In genomic region chr16:67935402-67936123, GRCh38 we compare ENCODE assay signal across 1 cellular context.
TF ChIP-seq lines count a peak whose summit lies in the region.

No MANE protein-coding gene starts in this region.

TF ChIP-seq in GM12878, 131 proteins besides CTCF, POLR2A, EP300 and RAD21 (continues in another document):
- TF ChIP-seq, protein P1, sequence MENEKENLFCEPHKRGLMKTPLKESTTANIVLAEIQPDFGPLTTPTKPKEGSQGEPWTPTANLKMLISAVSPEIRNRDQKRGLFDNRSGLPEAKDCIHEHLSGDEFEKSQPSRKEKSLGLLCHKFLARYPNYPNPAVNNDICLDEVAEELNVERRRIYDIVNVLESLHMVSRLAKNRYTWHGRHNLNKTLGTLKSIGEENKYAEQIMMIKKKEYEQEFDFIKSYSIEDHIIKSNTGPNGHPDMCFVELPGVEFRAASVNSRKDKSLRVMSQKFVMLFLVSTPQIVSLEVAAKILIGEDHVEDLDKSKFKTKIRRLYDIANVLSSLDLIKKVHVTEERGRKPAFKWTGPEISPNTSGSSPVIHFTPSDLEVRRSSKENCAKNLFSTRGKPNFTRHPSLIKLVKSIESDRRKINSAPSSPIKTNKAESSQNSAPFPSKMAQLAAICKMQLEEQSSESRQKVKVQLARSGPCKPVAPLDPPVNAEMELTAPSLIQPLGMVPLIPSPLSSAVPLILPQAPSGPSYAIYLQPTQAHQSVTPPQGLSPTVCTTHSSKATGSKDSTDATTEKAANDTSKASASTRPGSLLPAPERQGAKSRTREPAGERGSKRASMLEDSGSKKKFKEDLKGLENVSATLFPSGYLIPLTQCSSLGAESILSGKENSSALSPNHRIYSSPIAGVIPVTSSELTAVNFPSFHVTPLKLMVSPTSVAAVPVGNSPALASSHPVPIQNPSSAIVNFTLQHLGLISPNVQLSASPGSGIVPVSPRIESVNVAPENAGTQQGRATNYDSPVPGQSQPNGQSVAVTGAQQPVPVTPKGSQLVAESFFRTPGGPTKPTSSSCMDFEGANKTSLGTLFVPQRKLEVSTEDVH (IDR thresholded peaks at IDR 0.05; ENCODE audit: low read depth, partially characterized antibody): peak; percentile 32
- no peak for TF ChIP-seq SIX5 (IDR thresholded peaks at IDR 0.05; ENCODE audit: low read depth, low read length, severe bottlenecking)
- TF ChIP-seq IRF3 (IDR thresholded peaks at IDR 0.05): peak; percentile 21; the same call in 1 of the 2 replicates
- no peak for TF ChIP-seq ZBED1 (IDR thresholded peaks at IDR 0.05; ENCODE audit: borderline replicate concordance)
- TF ChIP-seq ZNF207 (IDR thresholded peaks at IDR 0.05; ENCODE audit: borderline replicate concordance): peak; percentile 36; the same call in 1 of the 2 replicates
- no peak for TF ChIP-seq SREBF1 (IDR thresholded peaks at IDR 0.05; ENCODE audit: low read length)
- 0 out of 2 replicates have a peak, but pooled peaks have one; percentile 50 for TF ChIP-seq CREM (IDR thresholded peaks at IDR 0.05; ENCODE audit: low read depth)
- peak; percentile 7; the same call in 1 of the 2 replicates for TF ChIP-seq PAX5 (IDR thresholded peaks at IDR 0.05; ENCODE audit: borderline replicate concordance, low read depth, low read length)
- no peak for TF ChIP-seq MTA3 (IDR thresholded peaks at IDR 0.05; ENCODE audit: borderline replicate concordance, low read length)
- peak; percentile 86 for TF ChIP-seq GABPA (IDR thresholded peaks at IDR 0.05; ENCODE audit: low read depth)
- TF ChIP-seq, protein P2, sequence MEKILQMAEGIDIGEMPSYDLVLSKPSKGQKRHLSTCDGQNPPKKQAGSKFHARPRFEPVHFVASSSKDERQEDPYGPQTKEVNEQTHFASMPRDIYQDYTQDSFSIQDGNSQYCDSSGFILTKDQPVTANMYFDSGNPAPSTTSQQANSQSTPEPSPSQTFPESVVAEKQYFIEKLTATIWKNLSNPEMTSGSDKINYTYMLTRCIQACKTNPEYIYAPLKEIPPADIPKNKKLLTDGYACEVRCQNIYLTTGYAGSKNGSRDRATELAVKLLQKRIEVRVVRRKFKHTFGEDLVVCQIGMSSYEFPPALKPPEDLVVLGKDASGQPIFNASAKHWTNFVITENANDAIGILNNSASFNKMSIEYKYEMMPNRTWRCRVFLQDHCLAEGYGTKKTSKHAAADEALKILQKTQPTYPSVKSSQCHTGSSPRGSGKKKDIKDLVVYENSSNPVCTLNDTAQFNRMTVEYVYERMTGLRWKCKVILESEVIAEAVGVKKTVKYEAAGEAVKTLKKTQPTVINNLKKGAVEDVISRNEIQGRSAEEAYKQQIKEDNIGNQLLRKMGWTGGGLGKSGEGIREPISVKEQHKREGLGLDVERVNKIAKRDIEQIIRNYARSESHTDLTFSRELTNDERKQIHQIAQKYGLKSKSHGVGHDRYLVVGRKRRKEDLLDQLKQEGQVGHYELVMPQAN (conservative IDR thresholded peaks at IDR 0.05): peak; percentile 57; the same call in 1 of the 2 replicates
- TF ChIP-seq IKZF2 (IDR thresholded peaks at IDR 0.05): no peak
- no peak for TF ChIP-seq IKZF1 (conservative IDR thresholded peaks at IDR 0.05)
- no peak for TF ChIP-seq JUND (IDR thresholded peaks at IDR 0.05; ENCODE audit: low read depth, low read length)
- no peak for TF ChIP-seq SMARCA5 (IDR thresholded peaks at IDR 0.05)
- no peak; a peak in 2 of 4 replicates for TF ChIP-seq BHLHE40 (IDR thresholded peaks at IDR 0.05; ENCODE audit: borderline replicate concordance in 1 of 2, low read depth in 2 of 2, low read length in 1 of 2)
- peak; percentile 62 for TF ChIP-seq E4F1 (IDR thresholded peaks at IDR 0.05; ENCODE audit: borderline replicate concordance, partially characterized antibody)
- TF ChIP-seq, protein P3, sequence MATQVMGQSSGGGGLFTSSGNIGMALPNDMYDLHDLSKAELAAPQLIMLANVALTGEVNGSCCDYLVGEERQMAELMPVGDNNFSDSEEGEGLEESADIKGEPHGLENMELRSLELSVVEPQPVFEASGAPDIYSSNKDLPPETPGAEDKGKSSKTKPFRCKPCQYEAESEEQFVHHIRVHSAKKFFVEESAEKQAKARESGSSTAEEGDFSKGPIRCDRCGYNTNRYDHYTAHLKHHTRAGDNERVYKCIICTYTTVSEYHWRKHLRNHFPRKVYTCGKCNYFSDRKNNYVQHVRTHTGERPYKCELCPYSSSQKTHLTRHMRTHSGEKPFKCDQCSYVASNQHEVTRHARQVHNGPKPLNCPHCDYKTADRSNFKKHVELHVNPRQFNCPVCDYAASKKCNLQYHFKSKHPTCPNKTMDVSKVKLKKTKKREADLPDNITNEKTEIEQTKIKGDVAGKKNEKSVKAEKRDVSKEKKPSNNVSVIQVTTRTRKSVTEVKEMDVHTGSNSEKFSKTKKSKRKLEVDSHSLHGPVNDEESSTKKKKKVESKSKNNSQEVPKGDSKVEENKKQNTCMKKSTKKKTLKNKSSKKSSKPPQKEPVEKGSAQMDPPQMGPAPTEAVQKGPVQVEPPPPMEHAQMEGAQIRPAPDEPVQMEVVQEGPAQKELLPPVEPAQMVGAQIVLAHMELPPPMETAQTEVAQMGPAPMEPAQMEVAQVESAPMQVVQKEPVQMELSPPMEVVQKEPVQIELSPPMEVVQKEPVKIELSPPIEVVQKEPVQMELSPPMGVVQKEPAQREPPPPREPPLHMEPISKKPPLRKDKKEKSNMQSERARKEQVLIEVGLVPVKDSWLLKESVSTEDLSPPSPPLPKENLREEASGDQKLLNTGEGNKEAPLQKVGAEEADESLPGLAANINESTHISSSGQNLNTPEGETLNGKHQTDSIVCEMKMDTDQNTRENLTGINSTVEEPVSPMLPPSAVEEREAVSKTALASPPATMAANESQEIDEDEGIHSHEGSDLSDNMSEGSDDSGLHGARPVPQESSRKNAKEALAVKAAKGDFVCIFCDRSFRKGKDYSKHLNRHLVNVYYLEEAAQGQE (IDR thresholded peaks at IDR 0.05; ENCODE audit: low read depth, low read length): no peak
- no peak for TF ChIP-seq MTA2 (IDR thresholded peaks at IDR 0.05; ENCODE audit: low read depth)
- no peak for TF ChIP-seq CEBPZ (IDR thresholded peaks at IDR 0.05; ENCODE audit: low read depth, low read length)
- TF ChIP-seq STAT1 (conservative IDR thresholded peaks at IDR 0.05): peak; percentile 88; the same call in 1 of the 2 replicates
- peak; percentile 40; the same call in 1 of the 2 replicates for TF ChIP-seq RUNX3 (IDR thresholded peaks at IDR 0.05; ENCODE audit: low read length)
- TF ChIP-seq RAD51 (IDR thresholded peaks at IDR 0.05): peak; percentile 91
- no peak for TF ChIP-seq BRCA1 (IDR thresholded peaks at IDR 0.05; ENCODE audit: low read depth, low read length)
- TF ChIP-seq SRF (IDR thresholded peaks at IDR 0.05; ENCODE audit: low read depth in 2 of 2, low read length in 2 of 2): peak in 1 of 2 experiments; percentile 32; a peak in 1 of 4 replicates
- TF ChIP-seq, protein P4, sequence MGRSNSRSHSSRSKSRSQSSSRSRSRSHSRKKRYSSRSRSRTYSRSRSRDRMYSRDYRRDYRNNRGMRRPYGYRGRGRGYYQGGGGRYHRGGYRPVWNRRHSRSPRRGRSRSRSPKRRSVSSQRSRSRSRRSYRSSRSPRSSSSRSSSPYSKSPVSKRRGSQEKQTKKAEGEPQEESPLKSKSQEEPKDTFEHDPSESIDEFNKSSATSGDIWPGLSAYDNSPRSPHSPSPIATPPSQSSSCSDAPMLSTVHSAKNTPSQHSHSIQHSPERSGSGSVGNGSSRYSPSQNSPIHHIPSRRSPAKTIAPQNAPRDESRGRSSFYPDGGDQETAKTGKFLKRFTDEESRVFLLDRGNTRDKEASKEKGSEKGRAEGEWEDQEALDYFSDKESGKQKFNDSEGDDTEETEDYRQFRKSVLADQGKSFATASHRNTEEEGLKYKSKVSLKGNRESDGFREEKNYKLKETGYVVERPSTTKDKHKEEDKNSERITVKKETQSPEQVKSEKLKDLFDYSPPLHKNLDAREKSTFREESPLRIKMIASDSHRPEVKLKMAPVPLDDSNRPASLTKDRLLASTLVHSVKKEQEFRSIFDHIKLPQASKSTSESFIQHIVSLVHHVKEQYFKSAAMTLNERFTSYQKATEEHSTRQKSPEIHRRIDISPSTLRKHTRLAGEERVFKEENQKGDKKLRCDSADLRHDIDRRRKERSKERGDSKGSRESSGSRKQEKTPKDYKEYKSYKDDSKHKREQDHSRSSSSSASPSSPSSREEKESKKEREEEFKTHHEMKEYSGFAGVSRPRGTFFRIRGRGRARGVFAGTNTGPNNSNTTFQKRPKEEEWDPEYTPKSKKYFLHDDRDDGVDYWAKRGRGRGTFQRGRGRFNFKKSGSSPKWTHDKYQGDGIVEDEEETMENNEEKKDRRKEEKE (IDR thresholded peaks at IDR 0.05): no peak
- peak; percentile 66 for TF ChIP-seq SIN3A (IDR thresholded peaks at IDR 0.05; ENCODE audit: low read depth, low read length)
- TF ChIP-seq, protein P5, sequence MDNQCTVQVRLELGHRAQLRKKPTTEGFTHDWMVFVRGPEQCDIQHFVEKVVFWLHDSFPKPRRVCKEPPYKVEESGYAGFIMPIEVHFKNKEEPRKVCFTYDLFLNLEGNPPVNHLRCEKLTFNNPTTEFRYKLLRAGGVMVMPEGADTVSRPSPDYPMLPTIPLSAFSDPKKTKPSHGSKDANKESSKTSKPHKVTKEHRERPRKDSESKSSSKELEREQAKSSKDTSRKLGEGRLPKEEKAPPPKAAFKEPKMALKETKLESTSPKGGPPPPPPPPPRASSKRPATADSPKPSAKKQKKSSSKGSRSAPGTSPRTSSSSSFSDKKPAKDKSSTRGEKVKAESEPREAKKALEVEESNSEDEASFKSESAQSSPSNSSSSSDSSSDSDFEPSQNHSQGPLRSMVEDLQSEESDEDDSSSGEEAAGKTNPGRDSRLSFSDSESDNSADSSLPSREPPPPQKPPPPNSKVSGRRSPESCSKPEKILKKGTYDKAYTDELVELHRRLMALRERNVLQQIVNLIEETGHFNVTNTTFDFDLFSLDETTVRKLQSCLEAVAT (IDR thresholded peaks at IDR 0.05): no peak
- TF ChIP-seq HDAC2 (IDR thresholded peaks at IDR 0.05): no peak
- no peak for TF ChIP-seq STAT3 (IDR thresholded peaks at IDR 0.05; ENCODE audit: low read depth, low read length)
- TF ChIP-seq DPF2 (IDR thresholded peaks at IDR 0.05): peak; percentile 57
- no peak for TF ChIP-seq TCF7 (IDR thresholded peaks at IDR 0.05; ENCODE audit: borderline replicate concordance)
- no peak for TF ChIP-seq MYC (IDR thresholded peaks at IDR 0.05; ENCODE audit: insufficient read depth, insufficient read length, insufficient replicate concordance, low read length, severe bottlenecking)
- 0 out of 2 replicates have a peak, but pooled peaks have one; percentile 8 for TF ChIP-seq TCF3 (IDR thresholded peaks at IDR 0.05; ENCODE audit: borderline replicate concordance, insufficient read depth, low read depth, low read length)
- TF ChIP-seq NR2C1 (IDR thresholded peaks at IDR 0.05): no peak
